In genomic region chr19:14247548-14248471, GRCh38 we compare ENCODE assay signal across 8 cellular contexts. TPM values are rescaled to one million over a fixed set of nuclear protein-coding genes. Genes with fewer than 3 reads are reported as not detected.
DNase-seq lines count a peak whose midpoint lies in the region; ATAC-seq and TF ChIP-seq lines count a peak whose summit lies in the region.
"Not testable (repeated sequence)": the region's sequence is repeated elsewhere in the genome, so short reads cannot be mapped to it uniquely, and the experiment has no call there.

No MANE protein-coding gene starts in this region.

- H3K4me1 Mint-ChIP-seq in HFFc6 (ENCODE audit: low read depth); activated T-helper 2 cell treated with anti-CD3 and anti-CD28 coated beads, Interferon-gamma antibody, Interleukin-2, Interleukin-4, amounts not matched to agents 10 μg/mL and 5 μg/mL and 100 μg/mL, durations not matched to agents 14 hours and 24 hours and 36 hours (ENCODE audit: low read depth): not testable (repeated sequence)
- H3K4me1 Mint-ChIP-seq in nephron progenitor cell = peaks cover 12% of the 10 kb centered on the region
- peaks cover 15% of the 10 kb centered on the region for H3K4me1 Mint-ChIP-seq in stimulated activated effector memory CD8-positive, alpha-beta T cell treated with anti-CD3 and anti-CD28 coated beads, Interleukin-12 subunit alpha, Interleukin-12 subunit beta, amount 100 ng/mL, for 72 hours

- not testable (repeated sequence) for H3K36me3 Mint-ChIP-seq in HFFc6 (ENCODE audit: low read depth); activated T-helper 2 cell treated with anti-CD3 and anti-CD28 coated beads, Interferon-gamma antibody, Interleukin-2, Interleukin-4, amounts not matched to agents 10 μg/mL and 5 μg/mL and 100 μg/mL, durations not matched to agents 14 hours and 24 hours and 36 hours (ENCODE audit: low read depth); nephron progenitor cell (ENCODE audit: low read depth); stimulated activated effector memory CD8-positive, alpha-beta T cell treated with anti-CD3 and anti-CD28 coated beads, Interleukin-12 subunit alpha, Interleukin-12 subunit beta, amount 100 ng/mL, for 72 hours

- not testable (repeated sequence) for H3K4me3 Mint-ChIP-seq in HFFc6
- H3K4me3 Mint-ChIP-seq in activated T-helper 2 cell treated with anti-CD3 and anti-CD28 coated beads, Interferon-gamma antibody, Interleukin-2, Interleukin-4, amounts not matched to agents 10 μg/mL and 5 μg/mL and 100 μg/mL, durations not matched to agents 14 hours and 24 hours and 36 hours (ENCODE audit: low read depth) = peak overlapping the region; percentile 37
- H3K4me3 Mint-ChIP-seq in nephron progenitor cell = peak overlapping the region; percentile 60
- peak overlapping the region; percentile 58 for H3K4me3 Mint-ChIP-seq in stimulated activated effector memory CD8-positive, alpha-beta T cell treated with anti-CD3 and anti-CD28 coated beads, Interleukin-12 subunit alpha, Interleukin-12 subunit beta, amount 100 ng/mL, for 72 hours

- not testable (repeated sequence) for H3K36me3 ChIP-seq in SK-N-MC (ENCODE audit: insufficient read depth, low read length)

- peak in 8 of 14 donors; percentile 4 to 60 (median 38) for DNase-seq in C1 segment of cervical spinal cord (lab: John Stamatoyannopoulos, UW)
- DNase-seq in HFFc6; SK-N-MC (ENCODE audit: low read depth, low spot score); activated T-helper 2 cell treated with anti-CD3 and anti-CD28 coated beads, Interferon-gamma antibody, Interleukin-2, Interleukin-4, amounts not matched to agents 10 μg/mL and 5 μg/mL and 100 μg/mL, durations not matched to agents 14 hours and 24 hours and 36 hours (ENCODE audit: low spot score); stimulated activated effector memory CD8-positive, alpha-beta T cell treated with anti-CD3 and anti-CD28 coated beads, Interleukin-12 subunit alpha, Interleukin-12 subunit beta, amount 100 ng/mL, for 72 hours (ENCODE audit: low spot score in 2 of 2): not testable (repeated sequence)
- DNase-seq in ecto neural progenitor cell (ENCODE audit: low spot score) = peak; percentile 85
- DNase-seq in nephron progenitor cell = peak; percentile 36

- H3K9me3 ChIP-seq in SK-N-MC (ENCODE audit: low read depth, low read length) = not testable (repeated sequence)

- H3K27me3 Mint-ChIP-seq in HFFc6 (ENCODE audit: insufficient read depth) = peaks cover 19% of the 10 kb centered on the region
- not testable (repeated sequence) for H3K27me3 Mint-ChIP-seq in activated T-helper 2 cell treated with anti-CD3 and anti-CD28 coated beads, Interferon-gamma antibody, Interleukin-2, Interleukin-4, amounts not matched to agents 10 μg/mL and 5 μg/mL and 100 μg/mL, durations not matched to agents 14 hours and 24 hours and 36 hours (ENCODE audit: low read depth); nephron progenitor cell (ENCODE audit: low read depth, poor library complexity)

- peak overlapping the region; percentile 71 for H3K4me3 ChIP-seq in SK-N-MC
- H3K4me3 ChIP-seq in iPS-11a (ENCODE audit: low read depth, low read length) = peak overlapping the region; percentile 33

- TF ChIP-seq CTCF in HFFc6 (IDR thresholded peaks at IDR 0.05); nephron progenitor cell (IDR thresholded peaks at IDR 0.05): not testable (repeated sequence)

- H3K27ac ChIP-seq in SK-N-MC = peak overlapping the region; percentile 71

- H3K9ac ChIP-seq in SK-N-MC (ENCODE audit: insufficient read length) = not testable (repeated sequence)

- not testable (repeated sequence) for ATAC-seq in stimulated activated effector memory CD8-positive, alpha-beta T cell treated with anti-CD3 and anti-CD28 coated beads, Interleukin-12 subunit alpha, Interleukin-12 subunit beta, amount 100 ng/mL, for 72 hours

- intact Hi-C loops in activated T-helper 2 cell treated with anti-CD3 and anti-CD28 coated beads, Interferon-gamma antibody, Interleukin-2, Interleukin-4, amounts not matched to agents 10 μg/mL and 5 μg/mL and 100 μg/mL, durations not matched to agents 14 hours and 24 hours and 36 hours (cut with micrococcal nuclease) = not testable (repeated sequence)

- peak overlapping the region; percentile 40; the same call in 1 of the 2 replicates for H3K27ac Mint-ChIP-seq in HFFc6
- H3K27ac Mint-ChIP-seq in activated T-helper 2 cell treated with anti-CD3 and anti-CD28 coated beads, Interferon-gamma antibody, Interleukin-2, Interleukin-4, amounts not matched to agents 10 μg/mL and 5 μg/mL and 100 μg/mL, durations not matched to agents 14 hours and 24 hours and 36 hours = peak overlapping the region; percentile 71
- H3K27ac Mint-ChIP-seq in nephron progenitor cell = not testable (repeated sequence)
- peak overlapping the region; percentile 87 for H3K27ac Mint-ChIP-seq in stimulated activated effector memory CD8-positive, alpha-beta T cell treated with anti-CD3 and anti-CD28 coated beads, Interleukin-12 subunit alpha, Interleukin-12 subunit beta, amount 100 ng/mL, for 72 hours

- not testable (repeated sequence) for H3K9me3 Mint-ChIP-seq in HFFc6; activated T-helper 2 cell treated with anti-CD3 and anti-CD28 coated beads, Interferon-gamma antibody, Interleukin-2, Interleukin-4, amounts not matched to agents 10 μg/mL and 5 μg/mL and 100 μg/mL, durations not matched to agents 14 hours and 24 hours and 36 hours; nephron progenitor cell; stimulated activated effector memory CD8-positive, alpha-beta T cell treated with anti-CD3 and anti-CD28 coated beads, Interleukin-12 subunit alpha, Interleukin-12 subunit beta, amount 100 ng/mL, for 72 hours

RNA-seq across cellular contexts. Expression of gene ADGRL1, which starts 41.8 kb away (rescaled TPM):
- total RNA-seq in HFFc6 (2021; fragmentation: NEBNext Ultra II Directional; extraction: Animal tissue kit (Norgen Biotek cat#: 25700)) = 1 to 10 TPM; 1.6 to 2.9 (median 2.2) TPM
- total RNA-seq in activated T-helper 2 cell treated with anti-CD3 and anti-CD28 coated beads, Interferon-gamma antibody, Interleukin-2, Interleukin-4, amounts not matched to agents 10 μg/mL and 5 μg/mL and 100 μg/mL, durations not matched to agents 14 hours and 24 hours and 36 hours = 10.7 and 11.3 TPM in 2 replicates
